Comparison of ENCODE assay signal across 16 cellular contexts in genomic region chr3:49057268-49057667, GRCh38. TPM values are rescaled to one million over a fixed set of nuclear protein-coding genes. Genes with fewer than 3 reads are reported as not detected.
DNase-seq lines count a peak whose midpoint lies in the region; ATAC-seq and TF ChIP-seq lines count a peak whose summit lies in the region.
"Had no signal": no experiment of that assay in that cellular context is flagged by ENCODE, and none has a peak within 500 bp of the region (broad histone marks: within the 10 kb centered on the region; RNA-seq: fewer than 3 reads in every experiment).

No MANE protein-coding gene starts in this region.

- H3K27me3 Mint-ChIP-seq in Calu3 (ENCODE audit: unreplicated experiment) (no peaks in the 10 kb centered on the region), endothelial cell (ENCODE audit: unreplicated experiment) (no peaks in the 10 kb centered on the region)
- H3K27me3 Mint-ChIP-seq in stimulated activated naive B cell treated with anti-CD40 and anti-IgM and Interleukin-4, amounts not matched to agents 10 μg/mL and 1 μg/mL and 100 μg/mL, for 72 hours, result no peaks in the 10 kb centered on the region
- H3K27me3 Mint-ChIP-seq: CD8-positive, alpha-beta memory T cell had no signal

- in situ Hi-C loops in IMR-90 (cut with MboI; ENCODE audit: low sequenced_read_pairs), result no loop called here

- no peak for ATAC-seq in IMR-90 (ENCODE audit: low read depth)
- no peak for ATAC-seq in stimulated activated naive B cell treated with anti-CD40 and anti-IgM and Interleukin-4, amounts not matched to agents 10 μg/mL and 1 μg/mL and 100 μg/mL, for 72 hours (replicated peaks)
- ATAC-seq: HCT116 had no signal

- intact Hi-C loops in Calu3 (cut with micrococcal nuclease; ENCODE audit: unreplicated experiment), result no loop called here
- intact Hi-C loops in IMR-90 (cut with micrococcal nuclease), result no loop called here
- intact Hi-C loops in testis (cut with DNase I; ENCODE audit: low total_unique reads), result no loop called here

- H2BK120ac ChIP-seq in IMR-90 (ENCODE audit: low read depth, low read length), result no peak overlapping the region

- H3K23ac ChIP-seq in IMR-90 (ENCODE audit: low read depth, low read length), result no peak overlapping the region

- no peak overlapping the region for H3K27ac Mint-ChIP-seq in Calu3 (ENCODE audit: unreplicated experiment)
- no peak overlapping the region for H3K27ac Mint-ChIP-seq in endothelial cell (ENCODE audit: unreplicated experiment)
- peak overlapping the region; percentile 25 for H3K27ac Mint-ChIP-seq in stimulated activated naive B cell treated with anti-CD40 and anti-IgM and Interleukin-4, amounts not matched to agents 10 μg/mL and 1 μg/mL and 100 μg/mL, for 72 hours

- H3K4ac ChIP-seq in IMR-90 (ENCODE audit: low read depth, low read length), result no peak overlapping the region

- no peak overlapping the region for H4K5ac ChIP-seq in IMR-90 (ENCODE audit: low read depth, low read length)

- DNase-seq in Calu3 (no peak), IMR-90 (no peak), endothelial cell (ENCODE audit: low spot score) (no peak), SHP77 treated with DMSO at 0.1 percent for 48 hours (lab: John Stamatoyannopoulos, UW) (no peak), testis (no peak), DMS153 (lab: John Stamatoyannopoulos, UW) (no peak), C1 segment of cervical spinal cord (lab: John Stamatoyannopoulos, UW) (no peak)
- no peak for DNase-seq in stimulated activated naive B cell treated with anti-CD40 and anti-IgM and Interleukin-4, amounts not matched to agents 10 μg/mL and 1 μg/mL and 100 μg/mL, for 72 hours
- DNase-seq: CD8-positive, alpha-beta memory T cell; DMS 273 treated with DMSO at 0.1 percent for 48 hours; DMS79; GDM1; GM23248; KG1 had no signal

- no peak overlapping the region for H3K56ac ChIP-seq in IMR-90 (ENCODE audit: extremely low read depth, insufficient read depth, low read length)

- no peaks in the 10 kb centered on the region for H3K9me3 ChIP-seq in IMR-90 (ENCODE audit: control insufficient read depth, insufficient read depth, low read length)
- H3K9me3 ChIP-seq in testis, result no peaks in the 10 kb centered on the region

- no peak overlapping the region for H2BK5ac ChIP-seq in IMR-90 (ENCODE audit: low read depth, low read length, poor library complexity, severe bottlenecking)

- peaks cover 18% of the 10 kb centered on the region for H3K9me1 ChIP-seq in IMR-90 (ENCODE audit: insufficient read depth, low read length)

- CTCF ChIA-PET in Calu3 (lab: Charles Lee), result no interaction called here
- CTCF ChIA-PET in IMR-90 (lab: Yijun Ruan, JAX), result no interaction called here

- dilution Hi-C loops in IMR-90 (cut with HindIII; ENCODE audit: low sequenced_read_pairs, unreplicated experiment), result no loop called here

- H3K36me3 ChIP-seq in IMR-90 (ENCODE audit: control insufficient read depth, insufficient read depth, low read length) (peaks cover 36% of the 10 kb centered on the region), testis (ENCODE audit: low read depth, missing control alignments) (no peaks in the 10 kb centered on the region)

- H3K4me3 Mint-ChIP-seq in Calu3 (ENCODE audit: low read depth, unreplicated experiment) (no peak overlapping the region), endothelial cell (ENCODE audit: unreplicated experiment) (peak overlapping the region; percentile 65)
- H3K4me3 Mint-ChIP-seq in stimulated activated naive B cell treated with anti-CD40 and anti-IgM and Interleukin-4, amounts not matched to agents 10 μg/mL and 1 μg/mL and 100 μg/mL, for 72 hours, result no peak overlapping the region
- H3K4me3 Mint-ChIP-seq: CD8-positive, alpha-beta memory T cell had no signal

- H3K9me3 Mint-ChIP-seq in Calu3 (ENCODE audit: low read depth, unreplicated experiment) (no peaks in the 10 kb centered on the region), endothelial cell (ENCODE audit: unreplicated experiment) (no peaks in the 10 kb centered on the region)
- H3K9me3 Mint-ChIP-seq in stimulated activated naive B cell treated with anti-CD40 and anti-IgM and Interleukin-4, amounts not matched to agents 10 μg/mL and 1 μg/mL and 100 μg/mL, for 72 hours, result no peaks in the 10 kb centered on the region
- H3K9me3 Mint-ChIP-seq: CD8-positive, alpha-beta memory T cell had no signal

- peaks cover 41% of the 10 kb centered on the region for H3K36me3 Mint-ChIP-seq in Calu3 (ENCODE audit: insufficient read depth, unreplicated experiment)
- peaks cover 29% of the 10 kb centered on the region for H3K36me3 Mint-ChIP-seq in endothelial cell (ENCODE audit: low read depth, unreplicated experiment)
- peaks cover 24 to 35% of the 10 kb centered on the region in 2 donors for H3K36me3 Mint-ChIP-seq in stimulated activated naive B cell treated with anti-CD40 and anti-IgM and Interleukin-4, amounts not matched to agents 10 μg/mL and 1 μg/mL and 100 μg/mL, for 72 hours

- H3K79me1 ChIP-seq in IMR-90 (ENCODE audit: low read depth in 1 of 2, low read length in 2 of 2), result peaks cover 42 to 70% of the 10 kb centered on the region in 2 experiments

- H3K18ac ChIP-seq in IMR-90 (ENCODE audit: low read depth, low read length), result no peak overlapping the region

- no peak overlapping the region for H2AK9ac ChIP-seq in IMR-90 (replicated peaks; ENCODE audit: low read depth, low read length, poor library complexity)

- H3K4me1 Mint-ChIP-seq in Calu3 (ENCODE audit: low read depth, unreplicated experiment) (peaks cover 8% of the 10 kb centered on the region), endothelial cell (ENCODE audit: unreplicated experiment) (peaks cover 3% of the 10 kb centered on the region)
- H3K4me1 Mint-ChIP-seq in stimulated activated naive B cell treated with anti-CD40 and anti-IgM and Interleukin-4, amounts not matched to agents 10 μg/mL and 1 μg/mL and 100 μg/mL, for 72 hours, result peaks cover 7 to 11% of the 10 kb centered on the region in 2 donors

- H3K14ac ChIP-seq in IMR-90 (replicated peaks; ENCODE audit: low read depth, low read length), result no peak overlapping the region

- no peak overlapping the region for H4K91ac ChIP-seq in IMR-90 (ENCODE audit: insufficient read depth, low read depth, low read length)

- TF ChIP-seq CTCF in Calu3 (IDR thresholded peaks at IDR 0.05; ENCODE audit: unreplicated experiment) (no peak), IMR-90 (conservative IDR thresholded peaks at IDR 0.05; ENCODE audit: low read depth, low read length) (no peak), endothelial cell (IDR thresholded peaks at IDR 0.05; ENCODE audit: unreplicated experiment) (no peak), testis (IDR thresholded peaks at IDR 0.05) (no peak)

- no peak overlapping the region for H2AK5ac ChIP-seq in IMR-90 (ENCODE audit: low read depth, low read length)

- no peak for TF ChIP-seq RAD21 in IMR-90 (IDR thresholded peaks at IDR 0.05; ENCODE audit: low read length)

- H3K27me3 ChIP-seq in IMR-90 (ENCODE audit: control insufficient read depth, insufficient read depth, low read length) (no peaks in the 10 kb centered on the region), testis (no peaks in the 10 kb centered on the region)

- peaks cover 7% of the 10 kb centered on the region; the same call in 1 of the 2 replicates for H4K20me1 ChIP-seq in IMR-90 (ENCODE audit: insufficient read depth, low read length)

- POLR2A ChIA-PET in IMR-90 (lab: Charles Lee; ENCODE audit: unreplicated experiment), result no interaction called here

- no peak overlapping the region for H3K4me2 ChIP-seq in IMR-90 (ENCODE audit: low read depth, low read length)

- no peak overlapping the region for H4K8ac ChIP-seq in IMR-90 (ENCODE audit: low read depth in 2 of 2, low read length in 2 of 2)

- WGBS in IMR-90 (ENCODE audit: extremely low coverage in 2 of 2, insufficient read length in 1 of 2), 2 experiments, result 98% methylated on average over 6 of the region's 10 CpGs; no CpG with 5 or more reads in 1 of the 2 experiments
- WGBS in testis, 2 donors, result 94 to 95% methylated on average over 7 to 10 of the region's 10 CpGs

- H3K4me3 ChIP-seq in IMR-90 (ENCODE audit: insufficient read depth, low read depth, low read length) (no peak overlapping the region), testis (no peak overlapping the region)
- H3K4me3 ChIP-seq: GM23248 had no signal

- H3K27ac ChIP-seq in IMR-90 (ENCODE audit: insufficient read depth, low read length) (no peak overlapping the region), testis (no peak overlapping the region)
- H3K27ac ChIP-seq: GM23248, HL-60 had no signal

- no peak overlapping the region for H2BK20ac ChIP-seq in IMR-90 (ENCODE audit: low read depth, low read length)

- TF ChIP-seq POLR2A in IMR-90 (IDR thresholded peaks at IDR 0.05; ENCODE audit: low read depth, low read length) (no peak), testis (IDR thresholded peaks at IDR 0.05) (no peak)

- peaks cover 2% of the 10 kb centered on the region; the same call in 1 of the 2 replicates for H3K4me1 ChIP-seq in IMR-90 (ENCODE audit: control insufficient read depth, insufficient read depth, low read length)
- no peaks in the 10 kb centered on the region for H3K4me1 ChIP-seq in testis

- no peak overlapping the region for H2AFZ ChIP-seq in IMR-90 (replicated peaks; ENCODE audit: low read length, poor library complexity)
- H2AFZ ChIP-seq: GM23248 had no signal

- H3K9ac ChIP-seq in IMR-90 (ENCODE audit: low read depth, low read length), result no peak overlapping the region
- H3K9ac ChIP-seq: GM23248 had no signal

- BruUV-seq in Calu3 (replicated peaks; lab: Mats Ljungman, UMichigan) (TSS peak; percentile 31), IMR-90 (replicated peaks; lab: Mats Ljungman, UMichigan) (TSS peak; percentile 77)

- no peak overlapping the region for H2BK15ac ChIP-seq in IMR-90 (ENCODE audit: low read depth, low read length)

RNA-seq across cellular contexts. Expression of gene IMPDH2, which starts 28.1 kb away (rescaled TPM):
- total RNA-seq in Calu3 (2022) (160 and 184 TPM in 2 replicates), IMR-90 (2012; rRNA removed) (268 and 296 TPM in 2 replicates), endothelial cell (ENCODE audit: unreplicated experiment) (111 TPM), testis (10 to 100 TPM; 93.0 to 98.5 TPM)
- polyA plus RNA-seq in IMR-90 (2012; rRNA removed) (190 and 194 TPM in 2 replicates), testis (ENCODE audit: insufficient read depth, low read depth, low replicate concordance) (95.0 TPM)
- 126 and 176 TPM in 2 replicates for polyA plus RNA-seq in IMR-90 (2012; cell fraction: cytosol; rRNA removed)
- 254 and 364 TPM in 2 replicates for polyA plus RNA-seq in IMR-90 (2012; cell fraction: nucleus; rRNA removed; ENCODE audit: low replicate concordance)

RNA-seq across cellular contexts. Expression of gene NDUFAF3, which starts 35.3 kb away (rescaled TPM):
- 124 and 133 TPM in 2 replicates for total RNA-seq in Calu3 (2022)
- 26.5 and 43.3 TPM in 2 replicates for total RNA-seq in IMR-90 (2012; rRNA removed)
- 112 and 137 TPM in 2 replicates for polyA plus RNA-seq in IMR-90 (2012; rRNA removed)
- polyA plus RNA-seq in IMR-90 (2012; cell fraction: cytosol; rRNA removed), result 38.6 and 96.1 TPM in 2 replicates
- polyA plus RNA-seq in IMR-90 (2012; cell fraction: nucleus; rRNA removed; ENCODE audit: low replicate concordance), result 22.8 and 47.7 TPM in 2 replicates
- 32.3 TPM for total RNA-seq in endothelial cell (ENCODE audit: unreplicated experiment)
- total RNA-seq in testis, result 100 to 1,000 TPM; 324 to 416 TPM
- polyA plus RNA-seq in testis (ENCODE audit: insufficient read depth, low read depth, low replicate concordance), result 544 TPM

RNA-seq across cellular contexts. Expression of gene QRICH1, which starts 36.6 kb away (rescaled TPM):
- total RNA-seq in Calu3 (2022), result 97.8 and 107 TPM in 2 replicates
- total RNA-seq in IMR-90 (2012; rRNA removed), result 62.7 and 72.2 TPM in 2 replicates
- polyA plus RNA-seq in IMR-90 (2012; rRNA removed), result 77.3 and 79.9 TPM in 2 replicates
- 32.4 and 50.3 TPM in 2 replicates for polyA plus RNA-seq in IMR-90 (2012; cell fraction: cytosol; rRNA removed)
- polyA plus RNA-seq in IMR-90 (2012; cell fraction: nucleus; rRNA removed; ENCODE audit: low replicate concordance), result 218 and 287 TPM in 2 replicates
- 136 TPM for total RNA-seq in endothelial cell (ENCODE audit: unreplicated experiment)
- total RNA-seq in testis, result 100 to 1,000 TPM; 280 to 287 TPM
- polyA plus RNA-seq in testis (ENCODE audit: insufficient read depth, low read depth, low replicate concordance), result 126 TPM

RNA-seq across cellular contexts. Expression of gene DALRD3, which starts 38.9 kb away (rescaled TPM):
- total RNA-seq in Calu3 (2022) (35.1 and 40.9 TPM in 2 replicates), IMR-90 (2012; rRNA removed) (27.8 and 28.3 TPM in 2 replicates), endothelial cell (ENCODE audit: unreplicated experiment) (27.8 TPM), testis (100 to 1,000 TPM in 1 of 2 donors, 10 to 100 TPM in 1; 92.0 to 106 TPM)
- polyA plus RNA-seq in IMR-90 (2012; rRNA removed) (42.2 and 43.5 TPM in 2 replicates), testis (ENCODE audit: insufficient read depth, low read depth, low replicate concordance) (121 TPM)
- 33.8 and 36.4 TPM in 2 replicates for polyA plus RNA-seq in IMR-90 (2012; cell fraction: cytosol; rRNA removed)
- 116 and 195 TPM in 2 replicates for polyA plus RNA-seq in IMR-90 (2012; cell fraction: nucleus; rRNA removed; ENCODE audit: low replicate concordance)

RNA-seq across cellular contexts. Expression of gene QARS1, which starts 47.3 kb away (rescaled TPM):
- total RNA-seq in Calu3 (2022) (179 and 248 TPM in 2 replicates), IMR-90 (2012; rRNA removed) (396 and 404 TPM in 2 replicates), endothelial cell (ENCODE audit: unreplicated experiment) (416 TPM), testis (100 to 1,000 TPM; 198 to 246 TPM)
- polyA plus RNA-seq in IMR-90 (2012; rRNA removed) (296 and 354 TPM in 2 replicates), testis (ENCODE audit: insufficient read depth, low read depth, low replicate concordance) (175 TPM)
- 212 and 239 TPM in 2 replicates for polyA plus RNA-seq in IMR-90 (2012; cell fraction: cytosol; rRNA removed)
- 507 and 1,033 TPM in 2 replicates for polyA plus RNA-seq in IMR-90 (2012; cell fraction: nucleus; rRNA removed; ENCODE audit: low replicate concordance)
